In the genomic region with DNA sequence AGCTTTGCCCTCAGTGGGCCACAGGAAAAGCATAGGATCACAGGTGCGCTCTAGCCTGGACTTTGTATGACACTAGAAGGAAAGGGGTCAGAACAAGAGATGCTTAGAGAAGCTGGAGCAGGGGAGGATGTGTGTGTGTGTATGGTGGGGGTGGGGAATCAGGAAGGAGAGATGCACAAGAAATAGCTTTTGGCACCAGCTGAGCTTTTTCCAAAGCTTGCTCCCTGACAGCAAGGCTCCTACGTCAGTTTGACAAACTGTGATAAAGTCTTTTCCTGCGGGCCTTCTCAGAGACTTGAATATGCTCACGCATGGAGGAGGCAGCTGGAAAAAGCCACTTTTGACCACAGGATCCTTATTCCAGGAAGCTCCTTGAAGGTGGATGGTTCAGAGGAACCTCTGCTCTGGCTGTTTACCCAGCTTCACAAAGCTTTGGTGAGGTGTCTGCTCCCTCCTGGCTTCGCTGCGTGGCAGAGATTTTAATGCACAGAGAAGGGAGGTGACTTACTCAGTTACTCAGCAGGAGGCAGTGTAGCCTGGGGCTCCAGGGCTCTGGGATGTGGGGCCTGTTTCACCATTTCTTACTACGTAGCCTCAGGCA, we compare ENCODE assay signal across 11 cellular contexts. TPM values are rescaled to one million over a fixed set of nuclear protein-coding genes. Genes with fewer than 3 reads are reported as not detected.
DNase-seq lines count a peak whose midpoint lies in the region; FAIRE-seq and TF ChIP-seq lines count a peak whose summit lies in the region.
"Had no signal": no experiment of that assay in that cellular context is flagged by ENCODE, and none has a peak within 500 bp of the region (broad histone marks: within the 10 kb centered on the region; RNA-seq: fewer than 3 reads in every experiment).

No MANE protein-coding gene starts in this region.

- H3K27me3 ChIP-seq in HUES64 (ENCODE audit: insufficient read depth, low read length) (peaks cover 17% of the 10 kb centered on the region), breast epithelium (no peaks in the 10 kb centered on the region), subcutaneous abdominal adipose tissue (ENCODE audit: control insufficient read depth in 5 of 5, insufficient read depth in 4 of 5, low read length in 5 of 5) (no peaks in the 10 kb centered on the region)

- DNase-seq in breast epithelium (ENCODE audit: low spot score in 2 of 2): no peak
- DNase-seq in left kidney (ENCODE audit: low read depth, low spot score): peak; percentile 71
- DNase-seq in SIG-M5 treated with dmso at 0.1 percent for 504 hours (lab: John Stamatoyannopoulos, UW; ENCODE audit: unreplicated experiment): no peak
- DNase-seq in NCI-H1930 (lab: John Stamatoyannopoulos, UW): no peak
- DNase-seq in H54 (ENCODE audit: insufficient read length, low spot score): no peak
- DNase-seq in putamen (ENCODE audit: low spot score): no peak
- DNase-seq: GF-D8, NCI-H1436 had no signal

- no peaks in the 10 kb centered on the region for H3K9me3 ChIP-seq in HUES64 (ENCODE audit: insufficient read depth, low read depth, low read length)
- no peaks in the 10 kb centered on the region for H3K9me3 ChIP-seq in breast epithelium
- H3K9me3 ChIP-seq in subcutaneous abdominal adipose tissue (ENCODE audit: control insufficient read depth in 5 of 5, low read length in 5 of 5): no peaks in the 10 kb centered on the region

- no peak for FAIRE-seq in H54 (lab: Jason Lieb, UNC)
- FAIRE-seq: endometrium had no signal

- no peak for TF ChIP-seq CTCF in breast epithelium (IDR thresholded peaks at IDR 0.05)

- H3K27ac ChIP-seq in HUES64 (ENCODE audit: low read depth, low read length) (peak overlapping the region; percentile 15; the same call in 1 of the 2 replicates), breast epithelium (peak overlapping the region; percentile 97 to 99), subcutaneous abdominal adipose tissue (ENCODE audit: low read depth, low read length) (peak overlapping the region; percentile 91)

- H3K9ac ChIP-seq in HUES64 (ENCODE audit: low read depth, low read length) (no peak overlapping the region), subcutaneous abdominal adipose tissue (ENCODE audit: low read length in 5 of 5) (peak overlapping the region in 4 of 5 donors; percentile 31 to 68 (median 52))

- 80% methylated on average over 7 of the region's 7 CpGs for WGBS in HUES64

- intact Hi-C loops in breast epithelium (cut with DNase I; ENCODE audit: low total_unique reads): no loop called here

- TF ChIP-seq POLR2A in breast epithelium (IDR thresholded peaks at IDR 0.05) (no peak), H54 (IDR thresholded peaks at IDR 0.05; ENCODE audit: low read depth, low read length) (no peak)

- H3K36me3 ChIP-seq in HUES64 (ENCODE audit: insufficient read depth, low read length) (peaks cover 4% of the 10 kb centered on the region; the same call in 1 of the 2 replicates), breast epithelium (no peaks in the 10 kb centered on the region), subcutaneous abdominal adipose tissue (ENCODE audit: control insufficient read depth in 5 of 5, insufficient read depth in 5 of 5, low read length in 5 of 5) (peaks cover 0 to 37% (median 34%) of the 10 kb centered on the region in 5 donors)

- peaks cover 28% of the 10 kb centered on the region for H3K4me1 ChIP-seq in HUES64 (ENCODE audit: insufficient read depth, low read length)
- peaks cover 7 to 40% of the 10 kb centered on the region in 2 donors for H3K4me1 ChIP-seq in breast epithelium
- peaks cover 23 to 81% (median 72%) of the 10 kb centered on the region in 5 donors for H3K4me1 ChIP-seq in subcutaneous abdominal adipose tissue (ENCODE audit: control insufficient read depth in 5 of 5, insufficient read depth in 5 of 5, low read length in 5 of 5)

- H3K4me3 ChIP-seq in HUES64 (ENCODE audit: low read length): no peak overlapping the region
- H3K4me3 ChIP-seq in breast epithelium: peak overlapping the region in 2 of 3 donors; percentile 11 to 77
- peak overlapping the region in 4 of 5 donors; percentile 15 to 45 (median 20) for H3K4me3 ChIP-seq in subcutaneous abdominal adipose tissue (ENCODE audit: low read depth in 1 of 5, low read length in 5 of 5)

RNA-seq across cellular contexts. Expression of a gene that starts 3.9 kb away (rescaled TPM):
- 10.7 TPM for polyA plus RNA-seq in HUES64 (2013, experiment 1 of 2)
- polyA plus RNA-seq in HUES64 (2013, experiment 2 of 2): 14.1 TPM
- total RNA-seq in breast epithelium: 10 to 100 TPM; 13.8 to 43.0 (median 29.8) TPM

RNA-seq across cellular contexts. Expression of a gene that starts 15.7 kb away (rescaled TPM):
- polyA plus RNA-seq in HUES64 (2013, experiment 1 of 2): not detected
- not detected for polyA plus RNA-seq in HUES64 (2013, experiment 2 of 2)
- under 1 TPM in 2 of 3 donors, not detected in 1; 0.80 to 0.88 TPM for total RNA-seq in breast epithelium

RNA-seq across cellular contexts. Expression of a gene that starts 44.4 kb away (rescaled TPM):
- 30.5 TPM for polyA plus RNA-seq in HUES64 (2013, experiment 1 of 2)
- 32.1 TPM for polyA plus RNA-seq in HUES64 (2013, experiment 2 of 2)
- total RNA-seq in breast epithelium: 10 to 100 TPM; 36.6 to 63.9 (median 54.7) TPM

RNA-seq across cellular contexts. Expression of a gene that starts 45.0 kb away (rescaled TPM):
- 7.2 TPM for polyA plus RNA-seq in HUES64 (2013, experiment 1 of 2)
- 8.3 TPM for polyA plus RNA-seq in HUES64 (2013, experiment 2 of 2)
- 10 to 100 TPM in 2 of 3 donors, 1 to 10 TPM in 1; 2.9 to 12.1 (median 10.2) TPM for total RNA-seq in breast epithelium

Comparison
In these comparisons a context has a peak if more than half of its experiments do, and no peak if none do; other contexts are left out.
1. H3K27ac ChIP-seq: peak in every context shown above with its lines; median percentile 98 in breast epithelium; 91 in subcutaneous abdominal adipose tissue; 15 in HUES64.